Comparison of ENCODE assay signal across 9 cellular contexts in genomic region chr1:21149430-21149861, GRCh38. TPM values are rescaled to one million over a fixed set of nuclear protein-coding genes. Genes with fewer than 3 reads are reported as not detected.
A peak's percentile ranks its signal among the peaks of the same experiment; 100 is the strongest.
DNase-seq lines count a peak whose midpoint lies in the region; ATAC-seq, FAIRE-seq and TF ChIP-seq lines count a peak whose summit lies in the region.
"Had no signal": no experiment of that assay in that cellular context is flagged by ENCODE, and none has a peak within 500 bp of the region (broad histone marks: within the 10 kb centered on the region; RNA-seq: fewer than 3 reads in every experiment).

No MANE protein-coding gene starts in this region.

- H3K27ac Mint-ChIP-seq in immature natural killer cell, result peak overlapping the region in 4 of 6 donors; percentile 2 to 47 (median 15)
- H3K27ac Mint-ChIP-seq: activated naive CD8-positive, alpha-beta T cell treated with anti-CD3 and anti-CD28 coated beads, Interleukin-2, amount 10 ng/mL, durations not matched to agents 7 days and 5 days had no signal

- H2BK120ac ChIP-seq in IMR-90 (ENCODE audit: low read depth, low read length), result peak overlapping the region; percentile 67

- POLR2A ChIA-PET in IMR-90 (lab: Charles Lee; ENCODE audit: unreplicated experiment), result no interaction called here
- POLR2A ChIA-PET in K562 (lab: Yijun Ruan, JAX), result interaction anchor here (1.1 kb wide), 2 partner anchors 10 to 23 kb away, joined by 4 to 7 read pairs; no protein-coding TSS in a partner anchor

- no peak for FAIRE-seq in K562 (lab: Jason Lieb, UNC)

- CTCF ChIA-PET in IMR-90 (lab: Yijun Ruan, JAX) (interaction anchor here (1.0 kb wide), 1 partner anchor 13 kb away, joined by 4 read pairs; no protein-coding TSS in a partner anchor), K562 (lab: Yijun Ruan, JAX; ENCODE audit: low intra/inter-chr PET ratio) (interaction anchor here (0.7 kb wide), 1 partner anchor 360 kb away, joined by 3 read pairs; the partner anchor contains the start of gene ALPL)

- H3K4ac ChIP-seq in IMR-90 (ENCODE audit: low read depth, low read length), result peak overlapping the region; percentile 9; the same call in 1 of the 2 replicates

- TF ChIP-seq RAD21 in IMR-90 (IDR thresholded peaks at IDR 0.05; ENCODE audit: low read length) (no peak), K562 (CRISPR knock-in tag; conservative IDR thresholded peaks at IDR 0.05 in 1 of 2, IDR thresholded peaks at IDR 0.05 in 1 of 2) (no peak)

- H3K9me1 ChIP-seq in IMR-90 (ENCODE audit: insufficient read depth, low read length) (peaks cover 16% of the 10 kb centered on the region), K562 (ENCODE audit: control insufficient read depth, insufficient read depth, low read length) (no peaks in the 10 kb centered on the region)

- H3K4me3 ChIP-seq in IMR-90 (ENCODE audit: insufficient read depth, low read depth, low read length), result no peak overlapping the region
- no peak overlapping the region for H3K4me3 ChIP-seq in K562
- no peak overlapping the region for H3K4me3 ChIP-seq in subcutaneous abdominal adipose tissue (ENCODE audit: low read depth in 1 of 5, low read length in 5 of 5)

- H4K20me1 ChIP-seq in IMR-90 (ENCODE audit: insufficient read depth, low read length) (peaks cover 23% of the 10 kb centered on the region), K562 (replicated peaks; ENCODE audit: control insufficient read depth, insufficient read depth, low read length) (no peaks in the 10 kb centered on the region)

- TF ChIP-seq CTCF in IMR-90 (conservative IDR thresholded peaks at IDR 0.05; ENCODE audit: low read depth, low read length), result no peak
- TF ChIP-seq CTCF in K562 (IDR thresholded peaks at IDR 0.05 in 2 of 3, conservative IDR thresholded peaks at IDR 0.05 in 1 of 3; ENCODE audit: insufficient read depth in 2 of 3, low read depth in 1 of 3, low read length in 3 of 3), result no peak

- H2BK5ac ChIP-seq in IMR-90 (ENCODE audit: low read depth, low read length, poor library complexity, severe bottlenecking), result peak overlapping the region; percentile 49

- H2BK20ac ChIP-seq in IMR-90 (ENCODE audit: low read depth, low read length), result peak overlapping the region; percentile 60

- peak; percentile 56 for DNase-seq in IMR-90
- no peak for DNase-seq in K562 (ENCODE audit: extremely low read depth in 1 of 4, low spot score in 3 of 4)
- DNase-seq in immature natural killer cell, result no peak
- no peak for DNase-seq in central memory CD4-positive, alpha-beta T cell
- no peak for DNase-seq in NCI-H146 (lab: John Stamatoyannopoulos, UW)
- DNase-seq in stimulated activated CD4-positive, alpha-beta T cell treated with anti-CD3 and anti-CD28 coated beads, Interleukin-1b, Interleukin-23, amount 100 ng/mL, for 48 hours, result no peak
- DNase-seq in MV-4-11 (lab: John Stamatoyannopoulos, UW), result no peak
- DNase-seq: activated naive CD8-positive, alpha-beta T cell treated with anti-CD3 and anti-CD28 coated beads, Interleukin-2, amount 10 ng/mL, durations not matched to agents 7 days and 5 days had no signal

- H3K27ac ChIP-seq in IMR-90 (ENCODE audit: insufficient read depth, low read length) (peak overlapping the region; percentile 12; the same call in 1 of the 2 replicates), K562 (ENCODE audit: extremely low read depth, low read depth, low read length) (no peak overlapping the region), subcutaneous abdominal adipose tissue (ENCODE audit: low read depth, low read length) (peak overlapping the region; percentile 43)

- peak overlapping the region; percentile 1; the same call in 1 of the 3 replicates for H2BK15ac ChIP-seq in IMR-90 (ENCODE audit: low read depth, low read length)

- H3K9me3 ChIP-seq in IMR-90 (ENCODE audit: control insufficient read depth, insufficient read depth, low read length) (no peaks in the 10 kb centered on the region), K562 (replicated peaks; ENCODE audit: control insufficient read depth, insufficient read depth, low read depth, low read length) (no peaks in the 10 kb centered on the region), subcutaneous abdominal adipose tissue (ENCODE audit: control insufficient read depth in 5 of 5, low read length in 5 of 5) (no peaks in the 10 kb centered on the region)

- no peaks in the 10 kb centered on the region for H3K9me3 Mint-ChIP-seq in immature natural killer cell
- H3K9me3 Mint-ChIP-seq: activated naive CD8-positive, alpha-beta T cell treated with anti-CD3 and anti-CD28 coated beads, Interleukin-2, amount 10 ng/mL, durations not matched to agents 7 days and 5 days had no signal

- H2AK9ac ChIP-seq in IMR-90 (replicated peaks; ENCODE audit: low read depth, low read length, poor library complexity), result no peak overlapping the region

- dilution Hi-C loops in IMR-90 (cut with HindIII; ENCODE audit: low sequenced_read_pairs, unreplicated experiment), result no loop called here

- H3K27me3 ChIP-seq in IMR-90 (ENCODE audit: control insufficient read depth, insufficient read depth, low read length) (no peaks in the 10 kb centered on the region), K562 (ENCODE audit: control insufficient read depth in 2 of 2, insufficient read depth in 2 of 2, low read length in 2 of 2) (no peaks in the 10 kb centered on the region), subcutaneous abdominal adipose tissue (ENCODE audit: control insufficient read depth in 5 of 5, insufficient read depth in 4 of 5, low read length in 5 of 5) (no peaks in the 10 kb centered on the region)

- no TSS peak for BruUV-seq in IMR-90 (replicated peaks; lab: Mats Ljungman, UMichigan)
- BruUV-seq in K562 (replicated peaks; lab: Mats Ljungman, UMichigan), result no TSS peak

- intact Hi-C loops in IMR-90 (cut with micrococcal nuclease), result no loop called here
- intact Hi-C loops in K562 (cut with micrococcal nuclease), result no loop called here

- H2AK5ac ChIP-seq in IMR-90 (ENCODE audit: low read depth, low read length), result peak overlapping the region; percentile 26; the same call in 1 of the 2 replicates

- H4K8ac ChIP-seq in IMR-90 (ENCODE audit: low read depth in 2 of 2, low read length in 2 of 2), result peak overlapping the region in 1 of 2 experiments; percentile 51; a peak in 1 of 4 replicates

- no peak overlapping the region; the same call in 1 of the 2 replicates for H3K23ac ChIP-seq in IMR-90 (ENCODE audit: low read depth, low read length)

- H3K4me2 ChIP-seq in IMR-90 (ENCODE audit: low read depth, low read length) (peak overlapping the region; percentile 14; the same call in 1 of the 2 replicates), K562 (ENCODE audit: insufficient read depth, low read length) (no peak overlapping the region)

- no peak overlapping the region for H3K14ac ChIP-seq in IMR-90 (replicated peaks; ENCODE audit: low read depth, low read length)

- WGBS in IMR-90 (ENCODE audit: extremely low coverage in 2 of 2, insufficient read length in 1 of 2), 2 experiments, result 43% methylated on average over 2 of the region's 3 CpGs; no CpG with 5 or more reads in 1 of the 2 experiments
- 51% methylated on average over 3 of the region's 3 CpGs for WGBS in K562 (ENCODE audit: insufficient coverage, low coverage, missing lambda C conversion rate)

- H3K4me1 ChIP-seq in IMR-90 (ENCODE audit: control insufficient read depth, insufficient read depth, low read length) (peaks cover 5% of the 10 kb centered on the region), K562 (replicated peaks in 1 of 2; ENCODE audit: control insufficient read depth in 2 of 2, insufficient read depth in 2 of 2, low read length in 2 of 2) (no peaks in the 10 kb centered on the region; a peak in 1 of 5 replicates), subcutaneous abdominal adipose tissue (ENCODE audit: control insufficient read depth in 5 of 5, insufficient read depth in 5 of 5, low read length in 5 of 5) (peaks cover 3 to 14% (median 13%) of the 10 kb centered on the region in 5 donors)

- 0 out of 2 replicates have a peak, but pooled peaks have one; percentile 35 for TF ChIP-seq POLR2A in IMR-90 (IDR thresholded peaks at IDR 0.05; ENCODE audit: low read depth, low read length)
- no peak for TF ChIP-seq POLR2A in K562 (conservative IDR thresholded peaks at IDR 0.05)

- H3K79me2 ChIP-seq in K562 (ENCODE audit: control insufficient read depth, insufficient read depth, low read length), result peaks cover 10% of the 10 kb centered on the region; the same call in 2 of the 3 replicates

- H3K9ac ChIP-seq in IMR-90 (ENCODE audit: low read depth, low read length), result no peak overlapping the region; the same call in 1 of the 2 replicates
- no peak overlapping the region for H3K9ac ChIP-seq in K562 (ENCODE audit: insufficient read depth in 1 of 2, low read depth in 2 of 2, low read length in 2 of 2)
- H3K9ac ChIP-seq in subcutaneous abdominal adipose tissue (ENCODE audit: low read length in 5 of 5), result no peak overlapping the region

- H3K36me3 ChIP-seq in IMR-90 (ENCODE audit: control insufficient read depth, insufficient read depth, low read length) (peaks cover 11% of the 10 kb centered on the region), K562 (ENCODE audit: control insufficient read depth, insufficient read depth, low read length) (peaks cover 20% of the 10 kb centered on the region; the same call in 2 of the 3 replicates), subcutaneous abdominal adipose tissue (ENCODE audit: control insufficient read depth in 5 of 5, insufficient read depth in 5 of 5, low read length in 5 of 5) (peaks cover 0 to 6% (median 5%) of the 10 kb centered on the region in 5 donors)

- H3K4me1 Mint-ChIP-seq in immature natural killer cell, result peaks cover 9 to 33% of the 10 kb centered on the region in 2 donors
- H3K4me1 Mint-ChIP-seq: activated naive CD8-positive, alpha-beta T cell treated with anti-CD3 and anti-CD28 coated beads, Interleukin-2, amount 10 ng/mL, durations not matched to agents 7 days and 5 days had no signal

- H3K18ac ChIP-seq in IMR-90 (ENCODE audit: low read depth, low read length), result peak overlapping the region; percentile 13; the same call in 1 of the 2 replicates

- no peaks in the 10 kb centered on the region for H3K27me3 Mint-ChIP-seq in immature natural killer cell (ENCODE audit: low read depth in 3 of 3)
- H3K27me3 Mint-ChIP-seq: activated naive CD8-positive, alpha-beta T cell treated with anti-CD3 and anti-CD28 coated beads, Interleukin-2, amount 10 ng/mL, durations not matched to agents 7 days and 5 days had no signal

- H2AFZ ChIP-seq in IMR-90 (replicated peaks; ENCODE audit: low read length, poor library complexity), result no peak overlapping the region
- H2AFZ ChIP-seq in K562 (ENCODE audit: low read depth, low read length), result no peak overlapping the region

- H3K4me3 Mint-ChIP-seq in immature natural killer cell, result no peak overlapping the region
- H3K4me3 Mint-ChIP-seq: activated naive CD8-positive, alpha-beta T cell treated with anti-CD3 and anti-CD28 coated beads, Interleukin-2, amount 10 ng/mL, durations not matched to agents 7 days and 5 days had no signal

- H4K5ac ChIP-seq in IMR-90 (ENCODE audit: low read depth, low read length), result no peak overlapping the region

- in situ Hi-C loops in IMR-90 (cut with MboI; ENCODE audit: low sequenced_read_pairs), result no loop called here
- in situ Hi-C loops in K562 (cut with MboI), result no loop called here

- peaks cover 0 to 6% (median 0%) of the 10 kb centered on the region in 3 donors for H3K36me3 Mint-ChIP-seq in immature natural killer cell

- no peak for TF ChIP-seq EP300 in K562 (IDR thresholded peaks at IDR 0.05; ENCODE audit: low read length)

- peaks cover 15 to 75% of the 10 kb centered on the region in 2 experiments for H3K79me1 ChIP-seq in IMR-90 (ENCODE audit: low read depth in 1 of 2, low read length in 2 of 2)

- no peak overlapping the region; the same call in 1 of the 2 replicates for H3K56ac ChIP-seq in IMR-90 (ENCODE audit: extremely low read depth, insufficient read depth, low read length)

- H4K91ac ChIP-seq in IMR-90 (ENCODE audit: insufficient read depth, low read depth, low read length), result peak overlapping the region; percentile 19; the same call in 1 of the 2 replicates

- peak; percentile 47 for ATAC-seq in IMR-90 (ENCODE audit: low read depth)
- ATAC-seq in K562, result no peak

RNA-seq across cellular contexts. Expression of gene EIF4G3, which starts 27.3 kb away (rescaled TPM):
- total RNA-seq in IMR-90 (2012; rRNA removed), result 25.8 and 29.2 TPM in 2 replicates
- 49.2 and 49.6 TPM in 2 replicates for polyA plus RNA-seq in IMR-90 (2012; rRNA removed)
- polyA plus RNA-seq in IMR-90 (2012; cell fraction: cytosol; rRNA removed), result 13.0 and 18.0 TPM in 2 replicates
- 47.7 and 85.2 TPM in 2 replicates for polyA plus RNA-seq in IMR-90 (2012; cell fraction: nucleus; rRNA removed; ENCODE audit: low replicate concordance)
- total RNA-seq in K562 (2011; cell fraction: chromatin; rRNA removed; ENCODE audit: low replicate concordance), result 99.6 and 192 TPM in 2 replicates
- total RNA-seq in K562 (2011; cell fraction: nucleolus; rRNA removed), result 45.0 and 54.6 TPM in 2 replicates
- total RNA-seq in K562 (2011; cell fraction: nucleoplasm; rRNA removed), result 105 and 159 TPM in 2 replicates
- 19.0 and 19.7 TPM in 2 replicates for total RNA-seq in K562 (2014; rRNA removed)
- 31.2 and 32.8 TPM in 2 replicates for total RNA-seq in K562 (2014; rRNA removed; fragmentation: Illumina TruSeq; extraction: Trizol)
- 29.7 and 33.1 TPM in 2 replicates for total RNA-seq in K562 (2015; rRNA removed; fragmentation: Illumina TruSeq; extraction: Trizol)
- 35.9 and 38.7 TPM in 2 replicates for total RNA-seq in K562 (2021)
- 32.1 and 39.1 TPM in 2 replicates for polyA plus RNA-seq in K562 (2011; rRNA removed)
- 31.9 and 38.3 TPM in 2 replicates for polyA plus RNA-seq in K562 (2011; cell fraction: cytosol; rRNA removed)
- 64.3 and 72.5 TPM in 2 replicates for polyA plus RNA-seq in K562 (2011; cell fraction: nucleus; rRNA removed)
- polyA plus RNA-seq in K562 (2012), result 25.9 and 36.4 TPM in 2 replicates
- 34.5 and 40.5 TPM in 2 replicates for polyA plus RNA-seq in K562 (2014; fragmentation: Illumina TruSeq; extraction: Trizol)
- 10 to 100 TPM in 1 of 2 experiments, 1 to 10 TPM in 1; 6.7 to 10.1 TPM for polyA plus RNA-seq in K562 (2014; fragmentation: Nextera tagmentation; extraction: Ambion mirVana)
- polyA plus RNA-seq in K562 (2014; rRNA removed), result 36.3 and 38.0 TPM in 2 replicates
- 39.2 and 45.5 TPM in 2 replicates for polyA minus RNA-seq in K562 (2011; rRNA and poly(A)+ RNA removed)
- 17.7 and 22.1 TPM in 2 replicates for polyA minus RNA-seq in K562 (2011; cell fraction: cytosol; rRNA and poly(A)+ RNA removed)
- polyA minus RNA-seq in K562 (2011; cell fraction: nucleus; rRNA and poly(A)+ RNA removed), result 27.6 and 40.3 TPM in 2 replicates
- 10 to 100 TPM in 2 of 3 donors, 1 to 10 TPM in 1; 7.4 to 21.6 (median 17.9) TPM for polyA plus RNA-seq in immature natural killer cell
